ENCODE assay signal across 1 cellular context in the genomic region with DNA sequence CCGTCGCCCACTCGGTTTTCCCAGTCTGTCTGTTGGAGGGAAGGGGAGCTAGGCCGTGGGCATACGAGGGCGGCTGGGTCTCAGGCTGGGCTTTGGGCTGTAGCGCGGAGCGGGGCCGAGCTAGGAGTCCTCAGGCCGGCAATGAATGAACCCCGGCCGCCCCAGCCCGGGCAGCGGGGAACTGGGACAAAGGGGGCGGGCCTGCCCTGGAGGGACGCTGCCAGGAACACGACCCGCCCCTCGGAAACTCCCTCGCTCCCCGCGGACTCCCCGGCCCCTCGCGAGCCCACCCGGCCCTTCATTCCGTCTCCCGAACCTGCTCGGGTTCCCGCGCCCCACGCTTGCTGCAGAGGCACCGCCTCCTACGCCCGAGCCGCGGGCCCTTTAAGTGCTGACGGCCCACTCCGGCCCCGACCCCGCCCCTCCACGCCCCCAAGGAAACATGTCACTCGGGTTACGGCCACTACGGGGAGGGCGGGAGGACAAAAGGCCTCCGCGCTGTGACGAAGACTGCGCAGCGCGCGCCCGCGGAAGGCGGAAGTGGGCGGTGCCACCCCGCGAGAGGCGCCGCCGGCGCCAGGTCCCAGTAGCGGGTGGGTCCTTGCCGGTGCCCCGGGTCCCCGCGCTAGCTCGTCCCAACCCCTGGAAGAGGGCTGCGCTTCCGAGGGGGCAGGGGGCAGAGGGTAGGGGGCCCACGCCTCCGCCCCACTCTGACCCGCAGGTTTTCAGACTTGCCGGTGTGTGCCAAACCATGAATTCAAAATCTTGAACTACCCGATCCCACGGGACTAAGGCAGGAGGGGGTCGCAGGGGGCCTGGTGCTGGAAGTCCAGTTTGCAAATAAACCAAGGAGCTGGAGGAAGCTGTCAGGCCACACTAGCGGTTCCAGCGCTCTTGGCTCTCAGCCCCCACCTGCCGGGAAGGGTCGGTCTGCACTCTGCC.
A peak's percentile ranks its signal among the peaks of the same experiment; 100 is the strongest.
TF ChIP-seq lines count a peak whose summit lies in the region.

TSS of gene GALE (minus strand) at position 359 of the 942 bp plus-strand sequence. CDS start 1,747 bp downstream, outside the sequence.

TF ChIP-seq in liver, 16 proteins besides CTCF, POLR2A, EP300 and RAD21 (continued from another document):
- TF ChIP-seq REST (IDR thresholded peaks at IDR 0.05) = peak; percentile 40
